Comparison of ENCODE assay signal across 30 cellular contexts in the genomic region with DNA sequence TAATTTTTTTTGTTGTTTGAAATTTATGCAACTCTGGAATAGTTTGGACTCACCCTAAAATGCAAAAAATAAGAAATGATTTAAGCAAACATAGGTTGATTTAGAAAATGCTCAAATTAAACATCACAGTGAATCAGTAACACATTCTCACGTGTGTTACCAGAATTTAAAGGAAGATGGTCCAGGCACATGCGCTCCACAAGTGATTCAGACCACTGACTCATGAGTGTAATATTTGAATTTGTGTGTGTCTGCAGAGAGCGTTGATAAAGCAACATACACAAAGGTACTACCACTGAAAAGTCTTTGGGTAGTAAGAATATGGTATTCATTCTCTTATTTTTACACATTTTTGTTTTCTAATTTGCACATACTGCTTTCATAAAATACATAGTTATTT. TPM values are rescaled to one million over a fixed set of nuclear protein-coding genes. Genes with fewer than 3 reads are reported as not detected.
DNase-seq lines count a peak whose midpoint lies in the region; ATAC-seq and TF ChIP-seq lines count a peak whose summit lies in the region.
"Had no signal": no experiment of that assay in that cellular context is flagged by ENCODE, and none has a peak within 500 bp of the region (broad histone marks: within the 10 kb centered on the region; RNA-seq: fewer than 3 reads in every experiment).

No MANE protein-coding gene starts in this region.

- no peaks in the 10 kb centered on the region for H3K27me3 Mint-ChIP-seq in CD4-positive, alpha-beta memory T cell
- H3K27me3 Mint-ChIP-seq in WTC11 (ENCODE audit: low read depth) = no peaks in the 10 kb centered on the region
- H3K27me3 Mint-ChIP-seq: activated naive CD8-positive, alpha-beta T cell treated with anti-CD3 and anti-CD28 coated beads, Interleukin-2, amount 10 ng/mL, durations not matched to agents 7 days and 5 days; stimulated activated naive B cell treated with anti-CD40 and anti-IgM and Interleukin-4, amounts not matched to agents 10 μg/mL and 1 μg/mL and 100 μg/mL, for 72 hours had no signal

- CTCF ChIA-PET in CD4-positive, alpha-beta memory T cell (lab: Charles Lee; ENCODE audit: partially characterized antibody) = no interaction called here
- CTCF ChIA-PET in WTC11 (lab: Charles Lee) = no interaction called here

- H3K9me3 Mint-ChIP-seq in CD4-positive, alpha-beta memory T cell = no peaks in the 10 kb centered on the region
- no peaks in the 10 kb centered on the region for H3K9me3 Mint-ChIP-seq in WTC11
- H3K9me3 Mint-ChIP-seq: activated naive CD8-positive, alpha-beta T cell treated with anti-CD3 and anti-CD28 coated beads, Interleukin-2, amount 10 ng/mL, durations not matched to agents 7 days and 5 days; immature natural killer cell; stimulated activated naive B cell treated with anti-CD40 and anti-IgM and Interleukin-4, amounts not matched to agents 10 μg/mL and 1 μg/mL and 100 μg/mL, for 72 hours had no signal

- H3K36me3 Mint-ChIP-seq in CD4-positive, alpha-beta memory T cell = peaks cover 31 to 64% of the 10 kb centered on the region in 2 donors
- H3K36me3 Mint-ChIP-seq in WTC11 = peaks cover 49% of the 10 kb centered on the region

- TF ChIP-seq CTCF in cardiac fibroblast (IDR thresholded peaks at IDR 0.05; ENCODE audit: low read depth, low read length) (no peak), WTC11 (IDR thresholded peaks at IDR 0.05) (no peak)

- no peak overlapping the region for H3K27ac Mint-ChIP-seq in CD4-positive, alpha-beta memory T cell
- H3K27ac Mint-ChIP-seq in WTC11 = no peak overlapping the region
- H3K27ac Mint-ChIP-seq: activated naive CD8-positive, alpha-beta T cell treated with anti-CD3 and anti-CD28 coated beads, Interleukin-2, amount 10 ng/mL, durations not matched to agents 7 days and 5 days; immature natural killer cell; stimulated activated naive B cell treated with anti-CD40 and anti-IgM and Interleukin-4, amounts not matched to agents 10 μg/mL and 1 μg/mL and 100 μg/mL, for 72 hours had no signal

- H3K4me1 ChIP-seq in CD4-positive, alpha-beta memory T cell (ENCODE audit: insufficient read depth, low read length) = peaks cover 28% of the 10 kb centered on the region

- H3K36me3 ChIP-seq in CD4-positive, alpha-beta memory T cell (ENCODE audit: insufficient read depth, low read length) = peaks cover 20% of the 10 kb centered on the region

- ATAC-seq in WTC11 = no peak
- ATAC-seq: left lobe of liver; right lobe of liver; stimulated activated naive B cell treated with anti-CD40 and anti-IgM and Interleukin-4, amounts not matched to agents 10 μg/mL and 1 μg/mL and 100 μg/mL, for 72 hours had no signal

- intact Hi-C loops in CD4-positive, alpha-beta memory T cell (cut with micrococcal nuclease) = no loop called here

- no peak overlapping the region for H3K4me3 ChIP-seq in cardiac fibroblast (replicated peaks in 1 of 2; ENCODE audit: low read depth in 2 of 2, low read length in 2 of 2)
- no peak overlapping the region for H3K4me3 ChIP-seq in CD4-positive, alpha-beta memory T cell (ENCODE audit: low read length in 2 of 2)
- H3K4me3 ChIP-seq: right lobe of liver, SK-N-MC, suprapubic skin had no signal

- no peaks in the 10 kb centered on the region for H3K9me3 ChIP-seq in CD4-positive, alpha-beta memory T cell (ENCODE audit: control insufficient read depth in 1 of 2, low read length in 2 of 2)
- H3K9me3 ChIP-seq: right lobe of liver, suprapubic skin had no signal

- no peaks in the 10 kb centered on the region for H3K27me3 ChIP-seq in CD4-positive, alpha-beta memory T cell (ENCODE audit: insufficient read depth, low read length)
- H3K27me3 ChIP-seq: right lobe of liver, suprapubic skin had no signal

- DNase-seq in EH (ENCODE audit: low read depth) = peak; percentile 55
- DNase-seq in NCI-H226 = peak; percentile 6
- peak; percentile 10 to 69 for DNase-seq in cardiac fibroblast (ENCODE audit: low read depth in 2 of 2)
- DNase-seq in iris pigment epithelial cell (ENCODE audit: low read depth) = peak; percentile 70
- no peak for DNase-seq in CD4-positive, alpha-beta memory T cell
- no peak for DNase-seq in WTC11 (ENCODE audit: low spot score)
- DNase-seq in SK-N-DZ (ENCODE audit: low spot score) = no peak
- no peak for DNase-seq in dermis blood vessel endothelial cell
- DNase-seq: activated CD8-positive, alpha-beta memory T cell treated with anti-CD3 and anti-CD28 coated beads for 24 hours; activated effector memory CD4-positive, alpha-beta T cell treated with Interleukin-2 at 50 U/mL for 16 hours; activated naive CD8-positive, alpha-beta T cell treated with anti-CD3 and anti-CD28 coated beads, Interleukin-2, amount 10 ng/mL, durations not matched to agents 7 days and 5 days; hypothalamus; immature natural killer cell; KG1; mesendoderm; NCI-H1417 treated with DMSO at 0.1 percent for 48 hours; NCI-H774; posterior cingulate gyrus; right lobe of liver; stimulated activated CD4-positive, alpha-beta T cell treated with anti-CD3 and anti-CD28 coated beads, Interleukin-4, amount 100 ng/mL, for 4 hours; stimulated activated naive B cell treated with anti-CD40 and anti-IgM and Interleukin-4, amounts not matched to agents 10 μg/mL and 1 μg/mL and 100 μg/mL, for 72 hours; T-helper 2 cell had no signal

- H3K4me1 Mint-ChIP-seq in CD4-positive, alpha-beta memory T cell = peaks cover 26 to 44% (median 29%) of the 10 kb centered on the region in 4 donors
- no peaks in the 10 kb centered on the region; the same call in 1 of the 2 replicates for H3K4me1 Mint-ChIP-seq in WTC11

- POLR2A ChIA-PET in CD4-positive, alpha-beta memory T cell (lab: Charles Lee; ENCODE audit: partially characterized antibody) = no interaction called here
- POLR2A ChIA-PET in WTC11 (lab: Charles Lee) = no interaction called here

- no peak overlapping the region for H3K27ac ChIP-seq in CD4-positive, alpha-beta memory T cell (ENCODE audit: low read depth, low read length)
- H3K27ac ChIP-seq: right lobe of liver, SK-N-MC, suprapubic skin had no signal

- H3K4me3 Mint-ChIP-seq in CD4-positive, alpha-beta memory T cell = no peak overlapping the region
- no peak overlapping the region for H3K4me3 Mint-ChIP-seq in WTC11
- H3K4me3 Mint-ChIP-seq: activated naive CD8-positive, alpha-beta T cell treated with anti-CD3 and anti-CD28 coated beads, Interleukin-2, amount 10 ng/mL, durations not matched to agents 7 days and 5 days; immature natural killer cell; stimulated activated naive B cell treated with anti-CD40 and anti-IgM and Interleukin-4, amounts not matched to agents 10 μg/mL and 1 μg/mL and 100 μg/mL, for 72 hours had no signal

TF ChIP-seq in WTC11, 78 proteins besides CTCF, POLR2A, EP300 and RAD21:
- no peak for TF ChIP-seq TCF7 (CRISPR knock-in tag; IDR thresholded peaks at IDR 0.05; ENCODE audit: low read depth)
- TF ChIP-seq ATF1 (CRISPR knock-in tag; IDR thresholded peaks at IDR 0.05) = no peak
- TF ChIP-seq MLX (CRISPR knock-in tag; IDR thresholded peaks at IDR 0.05) = no peak
- TF ChIP-seq ZNF232 (CRISPR knock-in tag; IDR thresholded peaks at IDR 0.05) = no peak
- no peak for TF ChIP-seq CREM (CRISPR knock-in tag; IDR thresholded peaks at IDR 0.05)
- TF ChIP-seq, protein P1, sequence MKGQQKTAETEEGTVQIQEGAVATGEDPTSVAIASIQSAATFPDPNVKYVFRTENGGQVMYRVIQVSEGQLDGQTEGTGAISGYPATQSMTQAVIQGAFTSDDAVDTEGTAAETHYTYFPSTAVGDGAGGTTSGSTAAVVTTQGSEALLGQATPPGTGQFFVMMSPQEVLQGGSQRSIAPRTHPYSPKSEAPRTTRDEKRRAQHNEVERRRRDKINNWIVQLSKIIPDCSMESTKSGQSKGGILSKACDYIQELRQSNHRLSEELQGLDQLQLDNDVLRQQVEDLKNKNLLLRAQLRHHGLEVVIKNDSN (CRISPR knock-in tag; IDR thresholded peaks at IDR 0.05) = no peak
- no peak for TF ChIP-seq SMAD3 (CRISPR knock-in tag; IDR thresholded peaks at IDR 0.05; ENCODE audit: borderline replicate concordance)
- no peak for TF ChIP-seq ZNF416 (CRISPR knock-in tag; IDR thresholded peaks at IDR 0.05)
- TF ChIP-seq ZNF138 (CRISPR knock-in tag; conservative IDR thresholded peaks at IDR 0.05) = no peak
- TF ChIP-seq, protein P2, sequence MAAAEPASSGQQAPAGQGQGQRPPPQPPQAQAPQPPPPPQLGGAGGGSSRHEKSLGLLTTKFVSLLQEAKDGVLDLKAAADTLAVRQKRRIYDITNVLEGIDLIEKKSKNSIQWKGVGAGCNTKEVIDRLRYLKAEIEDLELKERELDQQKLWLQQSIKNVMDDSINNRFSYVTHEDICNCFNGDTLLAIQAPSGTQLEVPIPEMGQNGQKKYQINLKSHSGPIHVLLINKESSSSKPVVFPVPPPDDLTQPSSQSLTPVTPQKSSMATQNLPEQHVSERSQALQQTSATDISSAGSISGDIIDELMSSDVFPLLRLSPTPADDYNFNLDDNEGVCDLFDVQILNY (CRISPR knock-in tag; IDR thresholded peaks at IDR 0.05) = no peak
- TF ChIP-seq USF2 (CRISPR knock-in tag; IDR thresholded peaks at IDR 0.05) = no peak
- no peak for TF ChIP-seq ZNF263 (CRISPR knock-in tag; IDR thresholded peaks at IDR 0.05; ENCODE audit: low read depth)
- TF ChIP-seq MXD4 (CRISPR knock-in tag; IDR thresholded peaks at IDR 0.05; ENCODE audit: borderline replicate concordance) = no peak

RNA-seq across cellular contexts. Expression of gene SS18, which starts 7.9 kb away (rescaled TPM):
- total RNA-seq in CD4-positive, alpha-beta memory T cell = 10 to 100 TPM; 78.7 to 79.3 TPM
- polyA plus RNA-seq in CD4-positive, alpha-beta memory T cell = 10 to 100 TPM; 34.5 to 39.2 TPM
- total RNA-seq in WTC11 (2021) = 73.0 to 79.1 TPM (median 75.6 TPM) in 3 replicates
- 104 and 110 TPM in 2 replicates for polyA plus RNA-seq in SK-N-DZ (2014; cell fraction: cytosol; rRNA removed)
- polyA plus RNA-seq in SK-N-DZ (2014; cell fraction: nucleus; rRNA removed) = 88.2 and 313 TPM in 2 replicates
- 84.9 and 97.9 TPM in 2 replicates for total RNA-seq in dermis blood vessel endothelial cell

RNA-seq across cellular contexts. Expression of gene PSMA8, which starts 51.2 kb away (rescaled TPM):
- under 1 TPM; 0.67 to 0.75 TPM for total RNA-seq in CD4-positive, alpha-beta memory T cell
- 1 to 10 TPM; 1.7 to 4.9 TPM for polyA plus RNA-seq in CD4-positive, alpha-beta memory T cell
- total RNA-seq in WTC11 (2021) (not detected in 3 replicates), dermis blood vessel endothelial cell (not detected in 2 replicates)
- not detected in 2 replicates for polyA plus RNA-seq in SK-N-DZ (2014; cell fraction: cytosol; rRNA removed)
- polyA plus RNA-seq in SK-N-DZ (2014; cell fraction: nucleus; rRNA removed) = not detected in 2 replicates
- total RNA-seq: cerebellum, frontal cortex, G401, H4, left lobe of liver, right lobe of liver, suprapubic skin, ureter had no signal

Comparison
In these comparisons a context has a peak if more than half of its experiments do, and no peak if none do; other contexts are left out.
1. DNase-seq: peak in EH (single experiment), NCI-H226 (single experiment), cardiac fibroblast (2 of 2) and iris pigment epithelial cell (single experiment); none in CD4-positive, alpha-beta memory T cell (0 of 5), WTC11 (single experiment), SK-N-DZ (single experiment) and dermis blood vessel endothelial cell (single experiment).